In genomic region chr12:6457220-6457945, GRCh38 we compare ENCODE assay signal across 18 cellular contexts. TPM values are rescaled to one million over a fixed set of nuclear protein-coding genes. Genes with fewer than 3 reads are reported as not detected.
DNase-seq lines count a peak whose midpoint lies in the region; ATAC-seq, FAIRE-seq and TF ChIP-seq lines count a peak whose summit lies in the region.
"Had no signal": no experiment of that assay in that cellular context is flagged by ENCODE, and none has a peak within 500 bp of the region (broad histone marks: within the 10 kb centered on the region; RNA-seq: fewer than 3 reads in every experiment).

No MANE protein-coding gene starts in this region.

- POLR2A ChIA-PET in activated CD4-positive, alpha-beta memory T cell treated with anti-CD3 and anti-CD28 coated beads for 36 hours (lab: Charles Lee) = interaction anchor here (0.9 to 1.2 kb wide), 5 partner anchors 8 to 75 kb away, joined by 3 to 5 read pairs (median 4); no protein-coding TSS in a partner anchor
- POLR2A ChIA-PET in activated CD4-positive, alpha-beta memory T cell treated with anti-CD3 and anti-CD28 coated beads, Interleukin-2, amount 10 ng/mL, durations not matched to agents 7 days and 5 days (lab: Charles Lee) = interaction anchor here (0.6 to 21.3 kb wide), 9 partner anchors 8 to 134 kb away, joined by 3 to 298 read pairs (median 4); partner anchors contain the start of genes GAPDH and VAMP1

- peak overlapping the region; percentile 65 for H3K27ac Mint-ChIP-seq in activated CD4-positive, alpha-beta memory T cell treated with anti-CD3 and anti-CD28 coated beads for 36 hours
- H3K27ac Mint-ChIP-seq in activated CD4-positive, alpha-beta memory T cell treated with anti-CD3 and anti-CD28 coated beads, Interleukin-2, amount 10 ng/mL, durations not matched to agents 7 days and 5 days = no peak overlapping the region
- peak overlapping the region; percentile 35 for H3K27ac Mint-ChIP-seq in activated T-helper 2 cell treated with anti-CD3 and anti-CD28 coated beads, Interferon-gamma antibody, Interleukin-2, Interleukin-4, amounts not matched to agents 10 μg/mL and 5 μg/mL and 100 μg/mL, durations not matched to agents 14 hours and 24 hours and 36 hours
- H3K27ac Mint-ChIP-seq in natural killer cell treated with Interleukin-12 subunit alpha and Interleukin-12 subunit beta and Interleukin-15 and Interleukin-18, amount 100 ng/mL, for 72 hours = peak overlapping the region; percentile 19 to 59

- peaks cover 85% of the 10 kb centered on the region for H3K36me3 Mint-ChIP-seq in activated CD4-positive, alpha-beta memory T cell treated with anti-CD3 and anti-CD28 coated beads for 36 hours
- peaks cover 86% of the 10 kb centered on the region for H3K36me3 Mint-ChIP-seq in activated CD4-positive, alpha-beta memory T cell treated with anti-CD3 and anti-CD28 coated beads, Interleukin-2, amount 10 ng/mL, durations not matched to agents 7 days and 5 days (ENCODE audit: low read depth)
- H3K36me3 Mint-ChIP-seq in activated T-helper 2 cell treated with anti-CD3 and anti-CD28 coated beads, Interferon-gamma antibody, Interleukin-2, Interleukin-4, amounts not matched to agents 10 μg/mL and 5 μg/mL and 100 μg/mL, durations not matched to agents 14 hours and 24 hours and 36 hours (ENCODE audit: low read depth) = peaks cover 92% of the 10 kb centered on the region
- peaks cover 38% of the 10 kb centered on the region for H3K36me3 Mint-ChIP-seq in natural killer cell treated with Interleukin-12 subunit alpha and Interleukin-12 subunit beta and Interleukin-15 and Interleukin-18, amount 100 ng/mL, for 72 hours

- H3K27me3 Mint-ChIP-seq in activated CD4-positive, alpha-beta memory T cell treated with anti-CD3 and anti-CD28 coated beads for 36 hours = no peaks in the 10 kb centered on the region
- H3K27me3 Mint-ChIP-seq in activated CD4-positive, alpha-beta memory T cell treated with anti-CD3 and anti-CD28 coated beads, Interleukin-2, amount 10 ng/mL, durations not matched to agents 7 days and 5 days = no peaks in the 10 kb centered on the region
- no peaks in the 10 kb centered on the region for H3K27me3 Mint-ChIP-seq in activated T-helper 2 cell treated with anti-CD3 and anti-CD28 coated beads, Interferon-gamma antibody, Interleukin-2, Interleukin-4, amounts not matched to agents 10 μg/mL and 5 μg/mL and 100 μg/mL, durations not matched to agents 14 hours and 24 hours and 36 hours (ENCODE audit: low read depth)
- no peaks in the 10 kb centered on the region for H3K27me3 Mint-ChIP-seq in natural killer cell treated with Interleukin-12 subunit alpha and Interleukin-12 subunit beta and Interleukin-15 and Interleukin-18, amount 100 ng/mL, for 72 hours

- TF ChIP-seq POLR2A in GM12892 (IDR thresholded peaks at IDR 0.05; ENCODE audit: low read depth, low read length) = peak; percentile 69
- no peak for TF ChIP-seq POLR2A in vagina (IDR thresholded peaks at IDR 0.05)

- H3K9me3 Mint-ChIP-seq in activated CD4-positive, alpha-beta memory T cell treated with anti-CD3 and anti-CD28 coated beads for 36 hours = no peaks in the 10 kb centered on the region
- H3K9me3 Mint-ChIP-seq in activated CD4-positive, alpha-beta memory T cell treated with anti-CD3 and anti-CD28 coated beads, Interleukin-2, amount 10 ng/mL, durations not matched to agents 7 days and 5 days = no peaks in the 10 kb centered on the region
- H3K9me3 Mint-ChIP-seq in activated T-helper 2 cell treated with anti-CD3 and anti-CD28 coated beads, Interferon-gamma antibody, Interleukin-2, Interleukin-4, amounts not matched to agents 10 μg/mL and 5 μg/mL and 100 μg/mL, durations not matched to agents 14 hours and 24 hours and 36 hours = no peaks in the 10 kb centered on the region
- no peaks in the 10 kb centered on the region for H3K9me3 Mint-ChIP-seq in natural killer cell treated with Interleukin-12 subunit alpha and Interleukin-12 subunit beta and Interleukin-15 and Interleukin-18, amount 100 ng/mL, for 72 hours

- no peak for TF ChIP-seq CTCF in vagina (IDR thresholded peaks at IDR 0.05)

- no peak for ATAC-seq in natural killer cell treated with Interleukin-12 subunit alpha and Interleukin-12 subunit beta and Interleukin-15 and Interleukin-18, amount 100 ng/mL, for 72 hours
- ATAC-seq: gastrocnemius medialis had no signal

- no peak overlapping the region for H3K27ac ChIP-seq in vagina
- H3K27ac ChIP-seq: coronary artery, epithelial cell of prostate, gastrocnemius medialis, left ventricle myocardium inferior had no signal

- peaks cover 24% of the 10 kb centered on the region for H3K4me1 ChIP-seq in vagina

- peaks cover 0 to 71% of the 10 kb centered on the region in 2 donors for H3K36me3 ChIP-seq in vagina

- H3K27me3 ChIP-seq in vagina = no peaks in the 10 kb centered on the region
- H3K27me3 ChIP-seq: gastrocnemius medialis had no signal

- intact Hi-C loops in activated CD4-positive, alpha-beta memory T cell treated with anti-CD3 and anti-CD28 coated beads for 36 hours (cut with micrococcal nuclease) = loop anchor here (10.0 kb wide), 1 partner anchor 327 kb away; the partner anchor contains the start of gene CD4
- intact Hi-C loops in activated T-helper 2 cell treated with anti-CD3 and anti-CD28 coated beads, Interferon-gamma antibody, Interleukin-2, Interleukin-4, amounts not matched to agents 10 μg/mL and 5 μg/mL and 100 μg/mL, durations not matched to agents 14 hours and 24 hours and 36 hours (cut with micrococcal nuclease) = no loop called here
- intact Hi-C loops in vagina (cut with DNase I) = no loop called here

- no peaks in the 10 kb centered on the region for H3K9me3 ChIP-seq in vagina
- H3K9me3 ChIP-seq: gastrocnemius medialis, left ventricle myocardium inferior had no signal

- no peak for FAIRE-seq in GM12892 (lab: Jason Lieb, UNC)
- FAIRE-seq: small intestine had no signal

- no peak overlapping the region for H3K4me3 ChIP-seq in vagina
- H3K4me3 ChIP-seq: coronary artery, gastrocnemius medialis, left ventricle myocardium inferior had no signal

- peaks cover 76% of the 10 kb centered on the region for H3K4me1 Mint-ChIP-seq in activated CD4-positive, alpha-beta memory T cell treated with anti-CD3 and anti-CD28 coated beads for 36 hours (ENCODE audit: low read depth)
- H3K4me1 Mint-ChIP-seq in activated CD4-positive, alpha-beta memory T cell treated with anti-CD3 and anti-CD28 coated beads, Interleukin-2, amount 10 ng/mL, durations not matched to agents 7 days and 5 days = peaks cover 77% of the 10 kb centered on the region
- H3K4me1 Mint-ChIP-seq in activated T-helper 2 cell treated with anti-CD3 and anti-CD28 coated beads, Interferon-gamma antibody, Interleukin-2, Interleukin-4, amounts not matched to agents 10 μg/mL and 5 μg/mL and 100 μg/mL, durations not matched to agents 14 hours and 24 hours and 36 hours (ENCODE audit: low read depth) = peaks cover 59% of the 10 kb centered on the region
- peaks cover 40 to 50% of the 10 kb centered on the region in 2 donors for H3K4me1 Mint-ChIP-seq in natural killer cell treated with Interleukin-12 subunit alpha and Interleukin-12 subunit beta and Interleukin-15 and Interleukin-18, amount 100 ng/mL, for 72 hours (ENCODE audit: low read depth in 2 of 2)

- DNase-seq in activated CD4-positive, alpha-beta memory T cell treated with anti-CD3 and anti-CD28 coated beads for 36 hours = no peak
- DNase-seq in activated CD4-positive, alpha-beta memory T cell treated with anti-CD3 and anti-CD28 coated beads, Interleukin-2, amount 10 ng/mL, durations not matched to agents 7 days and 5 days = no peak
- DNase-seq in GM12892 (ENCODE audit: insufficient read length) (no peak), retina (no peak), vagina (ENCODE audit: extremely low spot score in 2 of 2) (no peak), NOMO-1 treated with dmso at 0.1 percent for 144 hours (lab: John Stamatoyannopoulos, UW; ENCODE audit: unreplicated experiment) (no peak)
- DNase-seq in activated T-helper 2 cell treated with anti-CD3 and anti-CD28 coated beads, Interferon-gamma antibody, Interleukin-2, Interleukin-4, amounts not matched to agents 10 μg/mL and 5 μg/mL and 100 μg/mL, durations not matched to agents 14 hours and 24 hours and 36 hours (ENCODE audit: low spot score) = no peak
- DNase-seq in natural killer cell treated with Interleukin-12 subunit alpha and Interleukin-12 subunit beta and Interleukin-15 and Interleukin-18, amount 100 ng/mL, for 72 hours (ENCODE audit: low spot score) = no peak
- DNase-seq: activated T-cell treated with anti-CD3 and anti-CD28 coated beads, Interleukin-2, amount 50 U/mL, for 1 hour; gastrocnemius medialis; GOT3; Kasumi-1; left ventricle myocardium inferior; NCI-H1105; NCI-H2171; small intestine had no signal

- CTCF ChIA-PET in activated CD4-positive, alpha-beta memory T cell treated with anti-CD3 and anti-CD28 coated beads for 36 hours (lab: Charles Lee) = interaction anchor here (0.9 to 1.8 kb wide), 2 partner anchors 8 to 13 kb away, joined by 3 to 16 read pairs; partner anchors contain the start of gene CD27
- CTCF ChIA-PET in activated CD4-positive, alpha-beta memory T cell treated with anti-CD3 and anti-CD28 coated beads, Interleukin-2, amount 10 ng/mL, durations not matched to agents 7 days and 5 days (lab: Charles Lee) = interaction anchor here (1.1 kb wide), 1 partner anchor 34 kb away, joined by 3 read pairs; no protein-coding TSS in a partner anchor

- H3K4me3 Mint-ChIP-seq in activated CD4-positive, alpha-beta memory T cell treated with anti-CD3 and anti-CD28 coated beads for 36 hours = no peak overlapping the region
- no peak overlapping the region for H3K4me3 Mint-ChIP-seq in activated CD4-positive, alpha-beta memory T cell treated with anti-CD3 and anti-CD28 coated beads, Interleukin-2, amount 10 ng/mL, durations not matched to agents 7 days and 5 days
- H3K4me3 Mint-ChIP-seq in activated T-helper 2 cell treated with anti-CD3 and anti-CD28 coated beads, Interferon-gamma antibody, Interleukin-2, Interleukin-4, amounts not matched to agents 10 μg/mL and 5 μg/mL and 100 μg/mL, durations not matched to agents 14 hours and 24 hours and 36 hours (ENCODE audit: low read depth) = no peak overlapping the region
- H3K4me3 Mint-ChIP-seq in natural killer cell treated with Interleukin-12 subunit alpha and Interleukin-12 subunit beta and Interleukin-15 and Interleukin-18, amount 100 ng/mL, for 72 hours = no peak overlapping the region

RNA-seq across cellular contexts. Expression of gene TAPBPL, which starts 5.5 kb away (rescaled TPM):
- 10 to 100 TPM; 33.4 to 35.0 TPM for total RNA-seq in activated CD4-positive, alpha-beta memory T cell treated with anti-CD3 and anti-CD28 coated beads for 36 hours
- 10 to 100 TPM; 45.0 to 49.0 TPM for total RNA-seq in activated CD4-positive, alpha-beta memory T cell treated with anti-CD3 and anti-CD28 coated beads, Interleukin-2, amount 10 ng/mL, durations not matched to agents 7 days and 5 days
- 32.1 TPM for polyA plus RNA-seq in GM12892 (2012; ENCODE audit: missing spikeins)
- total RNA-seq in activated T-helper 2 cell treated with anti-CD3 and anti-CD28 coated beads, Interferon-gamma antibody, Interleukin-2, Interleukin-4, amounts not matched to agents 10 μg/mL and 5 μg/mL and 100 μg/mL, durations not matched to agents 14 hours and 24 hours and 36 hours = 30.9 and 37.4 TPM in 2 replicates
- total RNA-seq in natural killer cell treated with Interleukin-12 subunit alpha and Interleukin-12 subunit beta and Interleukin-15 and Interleukin-18, amount 100 ng/mL, for 72 hours = 10 to 100 TPM; 24.6 to 26.3 TPM
- 21.1 TPM for total RNA-seq in vagina

RNA-seq across cellular contexts. Expression of gene CD27, which starts 12.6 kb away (rescaled TPM):
- total RNA-seq in activated CD4-positive, alpha-beta memory T cell treated with anti-CD3 and anti-CD28 coated beads for 36 hours = 10 to 100 TPM; 36.5 to 39.3 TPM
- 10 to 100 TPM; 39.9 to 43.4 TPM for total RNA-seq in activated CD4-positive, alpha-beta memory T cell treated with anti-CD3 and anti-CD28 coated beads, Interleukin-2, amount 10 ng/mL, durations not matched to agents 7 days and 5 days
- polyA plus RNA-seq in GM12892 (2012; ENCODE audit: missing spikeins) = 82.1 TPM
- total RNA-seq in activated T-helper 2 cell treated with anti-CD3 and anti-CD28 coated beads, Interferon-gamma antibody, Interleukin-2, Interleukin-4, amounts not matched to agents 10 μg/mL and 5 μg/mL and 100 μg/mL, durations not matched to agents 14 hours and 24 hours and 36 hours = 23.3 and 25.9 TPM in 2 replicates
- 1 to 10 TPM; 2.1 to 2.2 TPM for total RNA-seq in natural killer cell treated with Interleukin-12 subunit alpha and Interleukin-12 subunit beta and Interleukin-15 and Interleukin-18, amount 100 ng/mL, for 72 hours
- total RNA-seq in vagina = 1.2 TPM

RNA-seq across cellular contexts. Expression of gene VAMP1, which starts 13.1 kb away (rescaled TPM):
- total RNA-seq in activated CD4-positive, alpha-beta memory T cell treated with anti-CD3 and anti-CD28 coated beads for 36 hours = 10 to 100 TPM; 27.7 to 30.2 TPM
- total RNA-seq in activated CD4-positive, alpha-beta memory T cell treated with anti-CD3 and anti-CD28 coated beads, Interleukin-2, amount 10 ng/mL, durations not matched to agents 7 days and 5 days = 10 to 100 TPM; 45.1 to 50.9 TPM
- 29.2 TPM for polyA plus RNA-seq in GM12892 (2012; ENCODE audit: missing spikeins)
- total RNA-seq in activated T-helper 2 cell treated with anti-CD3 and anti-CD28 coated beads, Interferon-gamma antibody, Interleukin-2, Interleukin-4, amounts not matched to agents 10 μg/mL and 5 μg/mL and 100 μg/mL, durations not matched to agents 14 hours and 24 hours and 36 hours = 38.7 and 40.7 TPM in 2 replicates
- total RNA-seq in natural killer cell treated with Interleukin-12 subunit alpha and Interleukin-12 subunit beta and Interleukin-15 and Interleukin-18, amount 100 ng/mL, for 72 hours = 10 to 100 TPM; 24.1 to 36.8 TPM
- 12.5 TPM for total RNA-seq in vagina

RNA-seq across cellular contexts. Expression of gene MRPL51, which starts 35.7 kb away (rescaled TPM):
- 100 to 1,000 TPM; 289 to 312 TPM for total RNA-seq in activated CD4-positive, alpha-beta memory T cell treated with anti-CD3 and anti-CD28 coated beads for 36 hours
- total RNA-seq in activated CD4-positive, alpha-beta memory T cell treated with anti-CD3 and anti-CD28 coated beads, Interleukin-2, amount 10 ng/mL, durations not matched to agents 7 days and 5 days = 100 to 1,000 TPM; 204 to 208 TPM
- polyA plus RNA-seq in GM12892 (2012; ENCODE audit: missing spikeins) = 194 TPM
- total RNA-seq in activated T-helper 2 cell treated with anti-CD3 and anti-CD28 coated beads, Interferon-gamma antibody, Interleukin-2, Interleukin-4, amounts not matched to agents 10 μg/mL and 5 μg/mL and 100 μg/mL, durations not matched to agents 14 hours and 24 hours and 36 hours = 262 and 283 TPM in 2 replicates
- 100 to 1,000 TPM; 200 to 217 TPM for total RNA-seq in natural killer cell treated with Interleukin-12 subunit alpha and Interleukin-12 subunit beta and Interleukin-15 and Interleukin-18, amount 100 ng/mL, for 72 hours
- 23.1 TPM for total RNA-seq in vagina

RNA-seq across cellular contexts. Expression of gene NCAPD2, which starts 36.5 kb away (rescaled TPM):
- total RNA-seq in activated CD4-positive, alpha-beta memory T cell treated with anti-CD3 and anti-CD28 coated beads for 36 hours = 100 to 1,000 TPM; 192 to 196 TPM
- total RNA-seq in activated CD4-positive, alpha-beta memory T cell treated with anti-CD3 and anti-CD28 coated beads, Interleukin-2, amount 10 ng/mL, durations not matched to agents 7 days and 5 days = 100 to 1,000 TPM; 153 to 156 TPM
- polyA plus RNA-seq in GM12892 (2012; ENCODE audit: missing spikeins) = 46.3 TPM
- 114 and 120 TPM in 2 replicates for total RNA-seq in activated T-helper 2 cell treated with anti-CD3 and anti-CD28 coated beads, Interferon-gamma antibody, Interleukin-2, Interleukin-4, amounts not matched to agents 10 μg/mL and 5 μg/mL and 100 μg/mL, durations not matched to agents 14 hours and 24 hours and 36 hours
- 100 to 1,000 TPM in 1 of 2 donors, 10 to 100 TPM in 1; 73.4 to 131 TPM for total RNA-seq in natural killer cell treated with Interleukin-12 subunit alpha and Interleukin-12 subunit beta and Interleukin-15 and Interleukin-18, amount 100 ng/mL, for 72 hours
- 25.5 TPM for total RNA-seq in vagina
